12 cellular contexts compared by ENCODE assay signal in genomic region chr7:138565451-138566114, GRCh38.
A peak's percentile ranks its signal among the peaks of the same experiment; 100 is the strongest.
DNase-seq lines count a peak whose midpoint lies in the region; ATAC-seq, FAIRE-seq and TF ChIP-seq lines count a peak whose summit lies in the region.
"Had no signal": no experiment of that assay in that cellular context is flagged by ENCODE, and none has a peak within 500 bp of the region (broad histone marks: within the 10 kb centered on the region; RNA-seq: fewer than 3 reads in every experiment).

No MANE protein-coding gene starts in this region.

- no peak for ATAC-seq in HG02759 (IDR thresholded peaks at IDR 0.05; ENCODE audit: unreplicated experiment)

- no peak overlapping the region for H2BK5ac ChIP-seq in mesenchymal stem cell (ENCODE audit: low read depth, low read length, poor library complexity, severe bottlenecking)

- no peak overlapping the region for H2AK5ac ChIP-seq in mesenchymal stem cell (ENCODE audit: low read length, severe bottlenecking)

- H3K9me3 Mint-ChIP-seq in chondrocyte (ENCODE audit: low read depth), result peaks cover 22% of the 10 kb centered on the region

- no peak overlapping the region for H2AFZ ChIP-seq in mesenchymal stem cell (ENCODE audit: low read depth, low read length)

- H3K27ac Mint-ChIP-seq in chondrocyte (ENCODE audit: unreplicated experiment), result peak overlapping the region; percentile 27
- H3K27ac Mint-ChIP-seq: activated CD4-positive, alpha-beta T cell treated with anti-CD3 and anti-CD28 coated beads, Interleukin-2, amount 10 ng/mL, durations not matched to agents 24 days and 14 days had no signal

- no peak overlapping the region for H4K91ac ChIP-seq in mesenchymal stem cell (ENCODE audit: low read length)

- no peak for FAIRE-seq in kidney (lab: Jason Lieb, UNC)

- H3K4me3 ChIP-seq in NB4 (ENCODE audit: low read depth, low read length), result peak overlapping the region; percentile 78
- H3K4me3 ChIP-seq in mesenchymal stem cell (ENCODE audit: insufficient read depth in 1 of 2, low read depth in 1 of 2, low read length in 2 of 2), result no peak overlapping the region
- no peak overlapping the region for H3K4me3 ChIP-seq in kidney (ENCODE audit: low read length in 2 of 2)
- H3K4me3 ChIP-seq: suprapubic skin had no signal

- WGBS in mesenchymal stem cell, result 98% methylated on average over 8 of the region's 8 CpGs

- TF ChIP-seq POLR2A in NB4 (IDR thresholded peaks at IDR 0.05; ENCODE audit: extremely low read depth, insufficient read length), result no peak

- no peak overlapping the region for H3K18ac ChIP-seq in mesenchymal stem cell (ENCODE audit: low read depth in 1 of 2, low read length in 2 of 2)

- no peak overlapping the region for H2BK120ac ChIP-seq in mesenchymal stem cell (ENCODE audit: low read depth, low read length)

- H3K79me1 ChIP-seq in mesenchymal stem cell (replicated peaks; ENCODE audit: low read length, poor library complexity, severe bottlenecking), result peaks cover 35% of the 10 kb centered on the region

- H3K4me3 Mint-ChIP-seq in chondrocyte (ENCODE audit: unreplicated experiment), result no peak overlapping the region
- H3K4me3 Mint-ChIP-seq: activated CD4-positive, alpha-beta T cell treated with anti-CD3 and anti-CD28 coated beads, Interleukin-2, amount 10 ng/mL, durations not matched to agents 24 days and 14 days had no signal

- H2BK12ac ChIP-seq in mesenchymal stem cell (ENCODE audit: low read length in 2 of 2), result no peak overlapping the region

- DNase-seq in EH (ENCODE audit: low read depth) (peak; percentile 31), NB4 (ENCODE audit: low read depth) (peak; percentile 95), chondrocyte (ENCODE audit: low spot score) (no peak), mesenchymal stem cell (peak; percentile 36), posterior cingulate gyrus (no peak), kidney (no peak)
- DNase-seq in stimulated activated CD4-positive, alpha-beta T cell treated with anti-CD3 and anti-CD28 coated beads, Interleukin-15, amount 100 ng/mL, for 24 hours, result no peak
- DNase-seq: activated CD4-positive, alpha-beta T cell treated with anti-CD3 and anti-CD28 coated beads, Interleukin-2, amount 10 ng/mL, durations not matched to agents 24 days and 14 days; caudate nucleus; NCI-H82 had no signal

- no peak overlapping the region for H3K4ac ChIP-seq in mesenchymal stem cell (ENCODE audit: low read depth in 1 of 2, low read length in 2 of 2)

- H3K36me3 Mint-ChIP-seq in chondrocyte (ENCODE audit: low read depth), result peaks cover 52% of the 10 kb centered on the region

- no peak overlapping the region for H3K23ac ChIP-seq in mesenchymal stem cell (ENCODE audit: low read length in 2 of 2)

- H3K9ac ChIP-seq in mesenchymal stem cell (ENCODE audit: low read length) (no peak overlapping the region), kidney (ENCODE audit: low read length in 2 of 2) (no peak overlapping the region)

- intact Hi-C loops in posterior cingulate gyrus (cut with DNase I), result no loop called here
- intact Hi-C loops in kidney (cut with DNase I), result no loop called here

- H3K27me3 ChIP-seq in mesenchymal stem cell (ENCODE audit: control insufficient read depth in 1 of 2, insufficient read depth in 1 of 2, low read length in 2 of 2), result no peaks in the 10 kb centered on the region
- H3K27me3 ChIP-seq: suprapubic skin had no signal

- TF ChIP-seq CTCF in NB4 (IDR thresholded peaks at IDR 0.05; ENCODE audit: low read depth, low read length) (no peak), chondrocyte (IDR thresholded peaks at IDR 0.05) (no peak), kidney (IDR thresholded peaks at IDR 0.05; ENCODE audit: borderline replicate concordance, extremely low read depth, insufficient read depth) (no peak)

- H3K4me1 ChIP-seq in mesenchymal stem cell (ENCODE audit: control insufficient read depth, insufficient read depth, low read depth, low read length) (no peaks in the 10 kb centered on the region), kidney (ENCODE audit: control insufficient read depth in 1 of 2, insufficient read depth in 1 of 2, low read depth in 1 of 2, low read length in 2 of 2) (no peaks in the 10 kb centered on the region)
- H3K4me1 ChIP-seq: suprapubic skin had no signal

- H2BK15ac ChIP-seq in mesenchymal stem cell (ENCODE audit: low read depth, poor library complexity, severe bottlenecking), result no peak overlapping the region

- H3K36me3 ChIP-seq in mesenchymal stem cell (ENCODE audit: control insufficient read depth in 1 of 2, insufficient read depth in 2 of 2, low read depth in 1 of 2, low read length in 2 of 2) (peaks cover 58 to 83% of the 10 kb centered on the region in 2 experiments), kidney (ENCODE audit: control insufficient read depth in 1 of 2, insufficient read depth in 2 of 2, low read length in 2 of 2) (peaks cover 19 to 30% of the 10 kb centered on the region in 2 donors)

- H3K27me3 Mint-ChIP-seq in chondrocyte (ENCODE audit: low read depth), result no peaks in the 10 kb centered on the region
- H3K27me3 Mint-ChIP-seq: activated CD4-positive, alpha-beta T cell treated with anti-CD3 and anti-CD28 coated beads, Interleukin-2, amount 10 ng/mL, durations not matched to agents 24 days and 14 days had no signal

- H3K27ac ChIP-seq in mesenchymal stem cell (ENCODE audit: low read length, poor library complexity, severe bottlenecking) (peak overlapping the region; percentile 74), kidney (ENCODE audit: low read depth in 2 of 2, low read length in 2 of 2) (no peak overlapping the region)
- H3K27ac ChIP-seq: suprapubic skin had no signal

- H3K9me3 ChIP-seq in mesenchymal stem cell (ENCODE audit: control insufficient read depth, low read length) (peaks cover 54% of the 10 kb centered on the region), kidney (ENCODE audit: control insufficient read depth in 1 of 2, low read length in 2 of 2) (peaks cover 4 to 20% of the 10 kb centered on the region in 2 donors)

- H4K8ac ChIP-seq in mesenchymal stem cell (ENCODE audit: low read length), result no peak overlapping the region

- peaks cover 7% of the 10 kb centered on the region for H3K4me1 Mint-ChIP-seq in chondrocyte (ENCODE audit: low read depth)
- H3K4me1 Mint-ChIP-seq: activated CD4-positive, alpha-beta T cell treated with anti-CD3 and anti-CD28 coated beads, Interleukin-2, amount 10 ng/mL, durations not matched to agents 24 days and 14 days had no signal

- H3K4me2 ChIP-seq in mesenchymal stem cell (ENCODE audit: low read length, poor library complexity, severe bottlenecking), result no peak overlapping the region

- H3K14ac ChIP-seq in mesenchymal stem cell (ENCODE audit: low read length in 2 of 2), result no peak overlapping the region

Comparison
In these comparisons a context has a peak if more than half of its experiments do, and no peak if none do; other contexts are left out.
1. DNase-seq: peak in EH (single experiment), NB4 (single experiment) and mesenchymal stem cell (single experiment); none in chondrocyte (single experiment), posterior cingulate gyrus (0 of 10), stimulated activated CD4-positive, alpha-beta T cell treated with anti-CD3 and anti-CD28 coated beads, Interleukin-15, amount 100 ng/mL, for 24 hours (single experiment) and kidney (single experiment).